ENCODE assay signal across 22 cellular contexts in the genomic region with DNA sequence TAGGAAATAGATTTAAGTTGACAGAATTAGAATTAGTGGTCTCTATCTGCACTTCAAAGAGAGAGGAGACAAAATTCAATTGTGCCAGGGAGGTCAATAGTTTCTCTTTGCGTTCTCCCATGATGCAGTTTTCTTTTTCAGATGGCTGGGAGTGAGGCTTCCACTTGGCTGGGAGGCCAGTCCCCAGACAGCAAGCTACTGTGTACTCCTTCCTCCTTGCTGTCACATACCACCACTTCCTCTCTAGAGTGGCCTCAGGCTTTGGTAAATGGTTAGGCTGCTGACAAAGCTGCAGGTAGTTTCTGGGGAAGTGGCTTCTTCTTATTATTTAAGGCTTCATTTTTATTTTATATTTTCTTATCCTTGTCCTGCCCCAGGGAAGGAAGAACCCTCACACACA.
"Had no signal": no experiment of that assay in that cellular context is flagged by ENCODE, and none has a peak within 500 bp of the region (broad histone marks: within the 10 kb centered on the region; RNA-seq: fewer than 3 reads in every experiment).

No MANE protein-coding gene starts in this region.

- H3K36me3 Mint-ChIP-seq: naive thymus-derived CD8-positive, alpha-beta T cell; stimulated activated naive B cell treated with anti-CD40 and anti-IgM and Interleukin-4, amounts not matched to agents 10 μg/mL and 1 μg/mL and 100 μg/mL, for 72 hours had no signal

- H3K4me3 ChIP-seq: heart right ventricle, mucosa of descending colon, skin epidermis, testis, tibial nerve, upper lobe of right lung, vagina had no signal

- H3K4me3 Mint-ChIP-seq: endodermal cell; naive thymus-derived CD8-positive, alpha-beta T cell; stimulated activated naive B cell treated with anti-CD40 and anti-IgM and Interleukin-4, amounts not matched to agents 10 μg/mL and 1 μg/mL and 100 μg/mL, for 72 hours; stimulated activated naive CD8-positive, alpha-beta T cell treated with anti-CD3 and anti-CD28 coated beads, Interleukin-15, amount 100 ng/mL, for 72 hours had no signal

- DNase-seq: effector CD4-positive, alpha-beta T cell; endodermal cell; erythroblast; foreskin melanocyte; heart right ventricle; hypothalamus; kidney glomerular epithelial cell; mucosa of descending colon; naive thymus-derived CD8-positive, alpha-beta T cell; posterior cingulate gyrus; stimulated activated CD4-positive, alpha-beta T cell treated with anti-CD3 and anti-CD28 coated beads, Interleukin-2, amount 100 ng/mL, for 24 hours; stimulated activated CD4-positive, alpha-beta T cell treated with anti-CD3 and anti-CD28 coated beads, Interleukin-4, amount 100 ng/mL, for 4 hours; stimulated activated naive B cell treated with anti-CD40 and anti-IgM and Interleukin-4, amounts not matched to agents 10 μg/mL and 1 μg/mL and 100 μg/mL, for 72 hours; stimulated activated naive CD8-positive, alpha-beta T cell treated with anti-CD3 and anti-CD28 coated beads, Interleukin-15, amount 100 ng/mL, for 72 hours; testis; upper lobe of right lung had no signal

- H3K27ac ChIP-seq: heart right ventricle, skin epidermis, testis, tibial nerve, upper lobe of right lung, vagina had no signal

- H3K4me1 ChIP-seq: heart right ventricle, testis, tibial nerve, upper lobe of right lung, vagina had no signal

- H3K36me3 ChIP-seq: heart right ventricle, tibial nerve, upper lobe of right lung, vagina had no signal

- H3K27me3 ChIP-seq: heart right ventricle, testis, tibial nerve, upper lobe of right lung, vagina had no signal

- ATAC-seq: heart right ventricle; mucosa of descending colon; naive thymus-derived CD8-positive, alpha-beta T cell; sciatic nerve; stimulated activated naive B cell treated with anti-CD40 and anti-IgM and Interleukin-4, amounts not matched to agents 10 μg/mL and 1 μg/mL and 100 μg/mL, for 72 hours; stimulated activated naive CD8-positive, alpha-beta T cell treated with anti-CD3 and anti-CD28 coated beads, Interleukin-15, amount 100 ng/mL, for 72 hours; upper lobe of right lung had no signal

- H3K4me1 Mint-ChIP-seq: endodermal cell; naive thymus-derived CD8-positive, alpha-beta T cell; stimulated activated naive B cell treated with anti-CD40 and anti-IgM and Interleukin-4, amounts not matched to agents 10 μg/mL and 1 μg/mL and 100 μg/mL, for 72 hours; stimulated activated naive CD8-positive, alpha-beta T cell treated with anti-CD3 and anti-CD28 coated beads, Interleukin-15, amount 100 ng/mL, for 72 hours had no signal

- FAIRE-seq: endothelial cell of umbilical vein, islet of Langerhans had no signal

- H3K9me3 ChIP-seq: mucosa of descending colon, testis, upper lobe of right lung, vagina had no signal

- H3K27ac Mint-ChIP-seq: endodermal cell; naive thymus-derived CD8-positive, alpha-beta T cell; stimulated activated naive B cell treated with anti-CD40 and anti-IgM and Interleukin-4, amounts not matched to agents 10 μg/mL and 1 μg/mL and 100 μg/mL, for 72 hours; stimulated activated naive CD8-positive, alpha-beta T cell treated with anti-CD3 and anti-CD28 coated beads, Interleukin-15, amount 100 ng/mL, for 72 hours had no signal

- H3K9me3 Mint-ChIP-seq: stimulated activated naive CD8-positive, alpha-beta T cell treated with anti-CD3 and anti-CD28 coated beads, Interleukin-15, amount 100 ng/mL, for 72 hours had no signal
